ENCODE assay signal across 1 cellular context in the genomic region with DNA sequence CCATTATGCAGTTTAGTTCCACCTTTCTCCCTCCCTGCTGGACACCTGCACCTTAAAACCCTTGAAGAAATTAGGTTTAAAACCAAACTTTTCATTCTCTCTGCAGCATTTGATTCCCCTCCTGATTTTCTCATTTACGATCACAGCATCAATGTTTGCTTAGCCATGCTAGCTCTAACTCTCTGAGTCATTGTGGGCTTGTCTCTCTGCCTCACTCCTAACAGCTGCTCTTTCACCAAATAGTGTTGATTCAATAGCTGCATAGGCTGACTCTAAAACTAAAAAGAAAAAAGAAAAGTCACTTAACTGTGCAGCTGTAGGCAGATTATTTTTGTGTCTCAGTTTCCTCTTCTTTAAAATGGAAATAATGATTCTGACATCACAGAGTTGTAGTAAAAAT.
TF ChIP-seq lines count a peak whose summit lies in the region.

No MANE protein-coding gene starts in this region.

TF ChIP-seq in GM12878, 131 proteins besides CTCF, POLR2A, EP300 and RAD21 (continued from another document):
- TF ChIP-seq, protein P1, sequence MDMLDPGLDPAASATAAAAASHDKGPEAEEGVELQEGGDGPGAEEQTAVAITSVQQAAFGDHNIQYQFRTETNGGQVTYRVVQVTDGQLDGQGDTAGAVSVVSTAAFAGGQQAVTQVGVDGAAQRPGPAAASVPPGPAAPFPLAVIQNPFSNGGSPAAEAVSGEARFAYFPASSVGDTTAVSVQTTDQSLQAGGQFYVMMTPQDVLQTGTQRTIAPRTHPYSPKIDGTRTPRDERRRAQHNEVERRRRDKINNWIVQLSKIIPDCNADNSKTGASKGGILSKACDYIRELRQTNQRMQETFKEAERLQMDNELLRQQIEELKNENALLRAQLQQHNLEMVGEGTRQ (IDR thresholded peaks at IDR 0.05; ENCODE audit: borderline replicate concordance, low read depth, low read length): no peak
- TF ChIP-seq SMARCA5 (IDR thresholded peaks at IDR 0.05) (no peak), USF1 (IDR thresholded peaks at IDR 0.05; ENCODE audit: borderline replicate concordance, extremely low read length, insufficient read depth, low read depth, low read length) (no peak)
